In genomic region chr15:37891754-37892368, GRCh38 we compare ENCODE assay signal across 7 cellular contexts. TPM values are rescaled to one million over a fixed set of nuclear protein-coding genes. Genes with fewer than 3 reads are reported as not detected.
A peak's percentile ranks its signal among the peaks of the same experiment; 100 is the strongest.
DNase-seq lines count a peak whose midpoint lies in the region; ATAC-seq, FAIRE-seq and TF ChIP-seq lines count a peak whose summit lies in the region.

No MANE protein-coding gene starts in this region.

- H3K9ac ChIP-seq in OCI-LY1 (ENCODE audit: low read length): no peak overlapping the region

- H2AFZ ChIP-seq in OCI-LY1 (ENCODE audit: low read length): no peak overlapping the region

- H3K27ac Mint-ChIP-seq in mesothelial cell of epicardium: no peak overlapping the region

- no peaks in the 10 kb centered on the region for H3K4me1 ChIP-seq in OCI-LY1 (ENCODE audit: insufficient read depth, low read length, severe bottlenecking)

- peaks cover 14% of the 10 kb centered on the region for H3K4me1 Mint-ChIP-seq in mesothelial cell of epicardium

- peak; percentile 64 for ATAC-seq in HG02642 (IDR thresholded peaks at IDR 0.05; ENCODE audit: poor library complexity, unreplicated experiment)

- no peak for FAIRE-seq in HTR-8/SVneo (lab: Jason Lieb, UNC)

- H3K27me3 Mint-ChIP-seq in mesothelial cell of epicardium (ENCODE audit: low read depth): no peaks in the 10 kb centered on the region

- H3K4me3 Mint-ChIP-seq in mesothelial cell of epicardium: no peak overlapping the region

- no peaks in the 10 kb centered on the region for H4K20me1 ChIP-seq in OCI-LY1 (ENCODE audit: insufficient read depth, low read length)

- in situ Hi-C loops in G401 (cut with HindIII; ENCODE audit: low sequenced_read_pairs): no loop called here

- H3K79me2 ChIP-seq in OCI-LY1 (ENCODE audit: insufficient read depth, low read length): no peaks in the 10 kb centered on the region

- no peaks in the 10 kb centered on the region for H3K9me2 ChIP-seq in OCI-LY1 (ENCODE audit: low read depth, low read length)

- H3F3A ChIP-seq in OCI-LY1 (ENCODE audit: insufficient read depth, low read length): no peaks in the 10 kb centered on the region

- no peaks in the 10 kb centered on the region for H3K9me3 ChIP-seq in OCI-LY1 (ENCODE audit: low read length)

- H3K27ac ChIP-seq in OCI-LY1 (ENCODE audit: low read depth, low read length, poor library complexity, severe bottlenecking): no peak overlapping the region

- TF ChIP-seq CTCF in OCI-LY1 (IDR thresholded peaks at IDR 0.05; ENCODE audit: low read length) (peak; percentile 77), mesothelial cell of epicardium (IDR thresholded peaks at IDR 0.05; ENCODE audit: unreplicated experiment) (peak; percentile 45)

- H3K27me3 ChIP-seq in OCI-LY1 (ENCODE audit: insufficient read depth, low read length): no peaks in the 10 kb centered on the region

- no peaks in the 10 kb centered on the region for H3K36me3 ChIP-seq in OCI-LY1 (ENCODE audit: insufficient read depth, low read length)

- peaks cover 5% of the 10 kb centered on the region for H3K9me3 Mint-ChIP-seq in mesothelial cell of epicardium

- H3K4me3 ChIP-seq in OCI-LY1 (ENCODE audit: low read depth, low read length, poor library complexity, severe bottlenecking): no peak overlapping the region

- DNase-seq in G401 (ENCODE audit: low spot score) (peak; percentile 47), dermis microvascular lymphatic vessel endothelial cell (ENCODE audit: low read depth in 2 of 2) (peak; percentile 29 to 63), mesothelial cell of epicardium (ENCODE audit: low spot score in 2 of 2, unreplicated experiment in 2 of 2) (no peak), mesenteric fat pad (ENCODE audit: low spot score) (no peak), HTR-8/SVneo (ENCODE audit: insufficient read length, low spot score) (no peak)

- no peak overlapping the region for H3K4me2 ChIP-seq in OCI-LY1 (ENCODE audit: low read length)

- H3K36me3 Mint-ChIP-seq in mesothelial cell of epicardium: no peaks in the 10 kb centered on the region

RNA-seq across cellular contexts. Expression of gene TMCO5A, which starts 42.6 kb away (rescaled TPM):
- not detected in 2 replicates for total RNA-seq in G401 (2014; rRNA removed; shearing (Covaris generic))
- not detected in 2 replicates for total RNA-seq in dermis microvascular lymphatic vessel endothelial cell
- not detected in 3 replicates for total RNA-seq in mesothelial cell of epicardium
- total RNA-seq in mesenteric fat pad: not detected

Comparison
In these comparisons a context has a peak if more than half of its experiments do, and no peak if none do; other contexts are left out.
1. DNase-seq: peak in G401 (single experiment) and dermis microvascular lymphatic vessel endothelial cell (2 of 2); none in mesothelial cell of epicardium (0 of 2), mesenteric fat pad (single experiment) and HTR-8/SVneo (single experiment).